8 cellular contexts compared by ENCODE assay signal in the genomic region with DNA sequence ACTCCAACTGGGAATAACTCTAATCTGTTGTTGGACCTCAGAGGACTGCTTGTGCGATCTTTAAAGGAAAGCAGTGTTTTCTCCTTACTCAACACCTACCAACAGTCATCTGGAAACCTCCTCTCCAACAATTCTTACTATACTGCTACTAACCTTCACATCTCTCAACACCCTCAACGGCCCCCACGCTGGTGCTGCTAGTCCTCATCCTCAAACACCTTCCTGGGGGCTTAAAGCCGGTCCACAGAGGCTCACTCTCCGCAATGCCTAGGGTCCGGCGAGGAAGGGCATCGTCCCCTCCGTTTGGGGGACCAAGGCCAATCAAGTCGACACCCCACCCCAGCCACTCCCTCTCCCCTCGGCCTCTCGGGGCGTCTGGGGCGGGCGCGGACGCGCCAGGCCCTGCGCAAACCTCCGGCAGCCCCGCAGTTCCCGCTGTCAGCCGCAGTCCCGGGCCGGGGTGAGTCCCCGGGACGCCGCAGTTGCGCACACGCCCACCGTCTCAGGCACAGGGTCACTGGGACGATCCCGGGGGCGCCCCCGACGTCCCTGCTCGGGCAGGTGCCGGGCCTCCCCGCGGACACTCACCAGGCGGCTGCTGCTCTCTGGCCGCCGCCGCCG. TPM values are rescaled to one million over a fixed set of nuclear protein-coding genes. Genes with fewer than 3 reads are reported as not detected.
DNase-seq lines count a peak whose midpoint lies in the region; ATAC-seq, FAIRE-seq and TF ChIP-seq lines count a peak whose summit lies in the region.

No MANE protein-coding gene starts in this region.

- TF ChIP-seq CTCF in WERI-Rb-1 (IDR thresholded peaks at IDR 0.05; ENCODE audit: low read depth, low read length) (no peak), thyroid gland (IDR thresholded peaks at IDR 0.05) (no peak)

- H3K27ac ChIP-seq in BLaER1 treated with 17β-estradiol and CSF1 and Interleukin-3, amounts not matched to agents 10 nM and 100 nM: peak overlapping the region; percentile 64 to 88 (median 77)
- peak overlapping the region; percentile 58 for H3K27ac ChIP-seq in WERI-Rb-1
- H3K27ac ChIP-seq in muscle layer of colon (ENCODE audit: low read depth, low read length): peak overlapping the region; percentile 58
- H3K27ac ChIP-seq in thyroid gland: peak overlapping the region; percentile 39 to 63 (median 60)

- H3K9me3 Mint-ChIP-seq in effector memory CD8-positive, alpha-beta T cell: no peaks in the 10 kb centered on the region

- peak overlapping the region; percentile 52 to 82 (median 70) for H3K4me2 ChIP-seq in BLaER1 treated with 17β-estradiol and CSF1 and Interleukin-3, amounts not matched to agents 10 nM and 100 nM

- H3K4me1 ChIP-seq in BLaER1 treated with 17β-estradiol and CSF1 and Interleukin-3, amounts not matched to agents 10 nM and 100 nM: peaks cover 0 to 20% (median 13%) of the 10 kb centered on the region in 10 experiments; a peak in 10 of 20 replicates
- H3K4me1 ChIP-seq in muscle layer of colon (ENCODE audit: insufficient read depth, low read length) (peaks cover 3% of the 10 kb centered on the region), thyroid gland (no peaks in the 10 kb centered on the region)

- peaks cover 0 to 6% (median 0%) of the 10 kb centered on the region in 11 experiments; a peak in 2 of 22 replicates for H3K27me3 ChIP-seq in BLaER1 treated with 17β-estradiol and CSF1 and Interleukin-3, amounts not matched to agents 10 nM and 100 nM
- H3K27me3 ChIP-seq in WERI-Rb-1 (ENCODE audit: insufficient read depth, low read depth, severe bottlenecking) (peaks cover 13% of the 10 kb centered on the region), muscle layer of colon (ENCODE audit: control insufficient read depth in 1 of 2, insufficient read depth in 2 of 2, low read length in 2 of 2) (no peaks in the 10 kb centered on the region), thyroid gland (no peaks in the 10 kb centered on the region)

- H3K4me3 Mint-ChIP-seq in effector memory CD8-positive, alpha-beta T cell: peak overlapping the region; percentile 87 to 88

- peak overlapping the region; percentile 78 to 93 (median 86) for H3K9ac ChIP-seq in BLaER1 treated with 17β-estradiol and CSF1 and Interleukin-3, amounts not matched to agents 10 nM and 100 nM
- peak overlapping the region; percentile 50 for H3K9ac ChIP-seq in muscle layer of colon (ENCODE audit: low read length)

- peaks cover 17 to 25% of the 10 kb centered on the region in 2 donors for H3K4me1 Mint-ChIP-seq in effector memory CD8-positive, alpha-beta T cell (ENCODE audit: low read depth in 2 of 2)

- H3K36me3 ChIP-seq in BLaER1 treated with 17β-estradiol and CSF1 and Interleukin-3, amounts not matched to agents 10 nM and 100 nM: no peaks in the 10 kb centered on the region; a peak in 2 of 22 replicates
- no peaks in the 10 kb centered on the region for H3K36me3 ChIP-seq in WERI-Rb-1
- H3K36me3 ChIP-seq in muscle layer of colon (ENCODE audit: insufficient read depth, low read length): no peaks in the 10 kb centered on the region
- H3K36me3 ChIP-seq in thyroid gland: no peaks in the 10 kb centered on the region

- intact Hi-C loops in thyroid gland (cut with DNase I): no loop called here

- peak overlapping the region; percentile 93 for H3K27ac Mint-ChIP-seq in effector memory CD8-positive, alpha-beta T cell

- DNase-seq in GM19239 (ENCODE audit: insufficient read length, low spot score): peak; percentile 0
- DNase-seq in WERI-Rb-1: peak; percentile 10
- peak in 2 of 3 experiments; percentile 8 to 10 for DNase-seq in effector memory CD8-positive, alpha-beta T cell
- DNase-seq in thyroid gland: peak; percentile 13 to 16
- no peak for DNase-seq in dedifferentiated amniotic fluid mesenchymal stem cell (ENCODE audit: extremely low spot score)

- 0 to 2% methylated on average over 2 to 5 of the region's 45 CpGs for WGBS in thyroid gland, 2 donors

- ATAC-seq in HG03342 (IDR thresholded peaks at IDR 0.05; ENCODE audit: unreplicated experiment): peak; percentile 24
- ATAC-seq in effector memory CD8-positive, alpha-beta T cell (replicated peaks): peak; percentile 20

- peak; percentile 61 for FAIRE-seq in GM19239 (lab: Jason Lieb, UNC)

- H3K9me3 ChIP-seq in BLaER1 treated with 17β-estradiol and CSF1 and Interleukin-3, amounts not matched to agents 10 nM and 100 nM (replicated peaks in 1 of 11): peaks cover 0 to 15% (median 6%) of the 10 kb centered on the region in 11 experiments; a peak in 7 of 22 replicates
- no peaks in the 10 kb centered on the region for H3K9me3 ChIP-seq in WERI-Rb-1 (ENCODE audit: severe bottlenecking)
- H3K9me3 ChIP-seq in muscle layer of colon (ENCODE audit: low read length): no peaks in the 10 kb centered on the region
- no peaks in the 10 kb centered on the region for H3K9me3 ChIP-seq in thyroid gland

- TF ChIP-seq POLR2A in thyroid gland (IDR thresholded peaks at IDR 0.05): no peak

- peaks cover 10% of the 10 kb centered on the region for H3K36me3 Mint-ChIP-seq in effector memory CD8-positive, alpha-beta T cell (ENCODE audit: insufficient read depth)

- H3K27me3 Mint-ChIP-seq in effector memory CD8-positive, alpha-beta T cell: no peaks in the 10 kb centered on the region

- peaks cover 0 to 17% (median 0%) of the 10 kb centered on the region in 11 experiments; a peak in 7 of 22 replicates for H4K20me1 ChIP-seq in BLaER1 treated with 17β-estradiol and CSF1 and Interleukin-3, amounts not matched to agents 10 nM and 100 nM

- peak overlapping the region; percentile 72 to 84 (median 80) for H3K4me3 ChIP-seq in BLaER1 treated with 17β-estradiol and CSF1 and Interleukin-3, amounts not matched to agents 10 nM and 100 nM
- H3K4me3 ChIP-seq in WERI-Rb-1 (ENCODE audit: low read depth, low read length) (peak overlapping the region; percentile 42), muscle layer of colon (ENCODE audit: low read depth in 1 of 2, low read length in 2 of 2) (peak overlapping the region; percentile 54 to 72), thyroid gland (replicated peaks in 1 of 3) (peak overlapping the region in 2 of 3 donors; percentile 53 to 58)

RNA-seq across cellular contexts. Expression of gene TAB3, which starts 0.4 kb away (rescaled TPM):
- 10 to 100 TPM; 38.8 to 59.9 (median 46.6) TPM for total RNA-seq in thyroid gland
